8 cellular contexts compared by ENCODE assay signal in genomic region chr7:149838992-149839408, GRCh38. TPM values are rescaled to one million over a fixed set of nuclear protein-coding genes. Genes with fewer than 3 reads are reported as not detected.
DNase-seq lines count a peak whose midpoint lies in the region; ATAC-seq and TF ChIP-seq lines count a peak whose summit lies in the region.

No MANE protein-coding gene starts in this region.

- TF ChIP-seq CTCF in gastroesophageal sphincter (IDR thresholded peaks at IDR 0.05), result no peak

- peak overlapping the region; percentile 84 to 96 (median 94) for H3K27ac ChIP-seq in gastroesophageal sphincter

- no peak for TF ChIP-seq EP300 in gastroesophageal sphincter (IDR thresholded peaks at IDR 0.05)

- no peak for TF ChIP-seq POLR2A in gastroesophageal sphincter (IDR thresholded peaks at IDR 0.05)

- DNase-seq in activated T-cell treated with anti-CD3 and anti-CD28 coated beads, Interleukin-2, amount 50 U/mL, for 4 hours, result no peak
- DNase-seq in activated T-cell treated with anti-CD3 and anti-CD28 coated beads, Interleukin-2, amount 50 U/mL, for 1 hour, result no peak
- DNase-seq in T-cell, result no peak
- peak; percentile 50 for DNase-seq in sciatic nerve (ENCODE audit: low spot score)
- no peak for DNase-seq in mucosa of gallbladder (ENCODE audit: low spot score)

- intact Hi-C loops in sciatic nerve (cut with DNase I), result no loop called here

- WGBS in gastroesophageal sphincter (ENCODE audit: low coverage in 1 of 2), 2 donors, result 10 to 13% methylated on average over 3 to 5 of the region's 6 CpGs

- peaks cover 6% of the 10 kb centered on the region for H3K27me3 Mint-ChIP-seq in activated T-cell treated with anti-CD3 and anti-CD28 coated beads, Interleukin-2, amount 50 U/mL, for 4 hours (ENCODE audit: low read depth)
- H3K27me3 Mint-ChIP-seq in T-cell, result peaks cover 0 to 3% of the 10 kb centered on the region in 2 donors

- peak overlapping the region; percentile 81 to 88 for H3K27ac Mint-ChIP-seq in T-cell

- H3K4me3 ChIP-seq in gastroesophageal sphincter, result peak overlapping the region; percentile 76 to 96

- H3K4me3 Mint-ChIP-seq in activated T-cell treated with anti-CD3 and anti-CD28 coated beads, Interleukin-2, amount 50 U/mL, for 4 hours, result peak overlapping the region; percentile 87
- H3K4me3 Mint-ChIP-seq in T-cell, result peak overlapping the region; percentile 73 to 87 (median 79)

- POLR2A ChIA-PET in T-cell (lab: Charles Lee), result no interaction called here

- CTCF ChIA-PET in T-cell (lab: Charles Lee), result interaction anchor here in 1 of 2 donors (0.6 to 1.3 kb wide), 2 partner anchors 31 to 711 kb away, joined by 3 to 7 read pairs; no protein-coding TSS in a partner anchor

- no peaks in the 10 kb centered on the region for H3K27me3 ChIP-seq in gastroesophageal sphincter

- ATAC-seq in activated T-cell treated with anti-CD3 and anti-CD28 coated beads, Interleukin-2, amount 50 U/mL, for 4 hours, result no peak
- no peak for ATAC-seq in T-cell (replicated peaks in 1 of 4)
- no peak for ATAC-seq in gastroesophageal sphincter
- ATAC-seq in sciatic nerve, result no peak
- no peak for ATAC-seq in GM18861 (IDR thresholded peaks at IDR 0.05; ENCODE audit: unreplicated experiment)
- no peak for ATAC-seq in HG03457 (IDR thresholded peaks at IDR 0.05; ENCODE audit: unreplicated experiment)

- no peaks in the 10 kb centered on the region for H3K36me3 ChIP-seq in gastroesophageal sphincter

- peaks cover 0 to 20% (median 4%) of the 10 kb centered on the region in 3 donors for H3K4me1 ChIP-seq in gastroesophageal sphincter

- H3K9me3 ChIP-seq in gastroesophageal sphincter, result no peaks in the 10 kb centered on the region

- no peaks in the 10 kb centered on the region for H3K36me3 Mint-ChIP-seq in activated T-cell treated with anti-CD3 and anti-CD28 coated beads, Interleukin-2, amount 50 U/mL, for 4 hours (ENCODE audit: insufficient read depth)
- no peaks in the 10 kb centered on the region for H3K36me3 Mint-ChIP-seq in T-cell

- H3K4me1 Mint-ChIP-seq in activated T-cell treated with anti-CD3 and anti-CD28 coated beads, Interleukin-2, amount 50 U/mL, for 4 hours (ENCODE audit: low read depth), result peaks cover 25% of the 10 kb centered on the region
- peaks cover 44 to 52% (median 49%) of the 10 kb centered on the region in 3 donors for H3K4me1 Mint-ChIP-seq in T-cell

- H3K9me3 Mint-ChIP-seq in activated T-cell treated with anti-CD3 and anti-CD28 coated beads, Interleukin-2, amount 50 U/mL, for 4 hours, result no peaks in the 10 kb centered on the region
- no peaks in the 10 kb centered on the region for H3K9me3 Mint-ChIP-seq in T-cell

RNA-seq across cellular contexts. Expression of gene ZNF862, which starts 0.8 kb away (rescaled TPM):
- total RNA-seq in activated T-cell treated with anti-CD3 and anti-CD28 coated beads, Interleukin-2, amount 50 U/mL, for 4 hours, result 1 to 10 TPM; 5.4 to 9.4 (median 7.4) TPM
- total RNA-seq in T-cell (10 to 100 TPM; 49.3 to 72.0 (median 63.8) TPM), gastroesophageal sphincter (10 to 100 TPM in 3 of 4 donors, 1 to 10 TPM in 1; 6.6 to 40.3 (median 18.6) TPM), sciatic nerve (34.1 TPM), mucosa of gallbladder (31.3 TPM)

RNA-seq across cellular contexts. Expression of gene ATP6V0E2, which starts 34.8 kb away (rescaled TPM):
- total RNA-seq in activated T-cell treated with anti-CD3 and anti-CD28 coated beads, Interleukin-2, amount 50 U/mL, for 4 hours, result 10 to 100 TPM; 36.8 to 43.2 (median 42.5) TPM
- total RNA-seq in T-cell, result 10 to 100 TPM; 48.5 to 79.4 (median 63.9) TPM
- 10 to 100 TPM; 20.1 to 35.6 (median 30.7) TPM for total RNA-seq in gastroesophageal sphincter
- 34.8 TPM for total RNA-seq in sciatic nerve
- 47.0 TPM for total RNA-seq in mucosa of gallbladder
